In the genomic region with DNA sequence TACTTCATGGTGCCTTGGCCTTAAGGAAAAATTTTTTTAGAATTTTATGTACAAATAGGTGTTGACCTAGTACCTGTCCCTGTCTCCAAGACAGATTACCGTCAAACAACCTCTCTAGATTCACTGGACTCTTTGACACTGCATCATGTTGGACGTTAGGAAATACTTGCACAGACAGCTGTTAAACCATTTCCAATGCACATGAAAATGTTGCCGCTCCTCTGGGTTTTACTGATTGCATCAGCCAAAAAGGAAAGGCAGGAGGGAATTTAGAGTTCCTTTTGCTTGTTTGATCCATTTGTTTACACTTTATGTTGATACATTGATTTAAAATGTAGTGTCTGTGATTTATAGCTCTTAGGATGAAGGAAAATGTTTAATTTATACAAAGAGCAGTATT, we compare ENCODE assay signal across 28 cellular contexts.
"Had no signal": no experiment of that assay in that cellular context is flagged by ENCODE, and none has a peak within 500 bp of the region (broad histone marks: within the 10 kb centered on the region; RNA-seq: fewer than 3 reads in every experiment).

No MANE protein-coding gene starts in this region.

- H3K4me1 ChIP-seq: stomach, testis, thyroid gland, tibial artery, tibial nerve, upper lobe of right lung, vagina had no signal

- H3K4me1 Mint-ChIP-seq: stimulated activated memory B cell treated with anti-CD40 and anti-IgM and Interleukin-4, amounts not matched to agents 10 μg/mL and 1 μg/mL and 100 μg/mL, for 72 hours had no signal

- ATAC-seq: stimulated activated effector memory CD8-positive, alpha-beta T cell treated with anti-CD3 and anti-CD28 coated beads, Interleukin-12 subunit alpha, Interleukin-12 subunit beta, amount 100 ng/mL, for 72 hours; stimulated activated memory B cell treated with anti-CD40 and anti-IgM and Interleukin-4, amounts not matched to agents 10 μg/mL and 1 μg/mL and 100 μg/mL, for 72 hours; stimulated activated naive B cell treated with anti-CD40 and anti-IgM and Interleukin-4, amounts not matched to agents 10 μg/mL and 1 μg/mL and 100 μg/mL, for 72 hours; stimulated activated naive CD8-positive, alpha-beta T cell treated with anti-CD3 and anti-CD28 coated beads, Interleukin-15, amount 100 ng/mL, for 72 hours; stimulated activated naive CD8-positive, alpha-beta T cell treated with anti-CD3 and anti-CD28 coated beads, Interleukin-15, Interleukin-2, amounts not matched to agents 100 U/mL and 50 U/mL, for 24 hours; upper lobe of right lung had no signal

- H3K27me3 Mint-ChIP-seq: stimulated activated memory B cell treated with anti-CD40 and anti-IgM and Interleukin-4, amounts not matched to agents 10 μg/mL and 1 μg/mL and 100 μg/mL, for 72 hours; stimulated activated naive B cell treated with anti-CD40 and anti-IgM and Interleukin-4, amounts not matched to agents 10 μg/mL and 1 μg/mL and 100 μg/mL, for 72 hours; stimulated activated naive CD8-positive, alpha-beta T cell treated with anti-CD3 and anti-CD28 coated beads, Interleukin-15, amount 100 ng/mL, for 72 hours; stimulated activated naive CD8-positive, alpha-beta T cell treated with anti-CD3 and anti-CD28 coated beads, Interleukin-15, Interleukin-2, amounts not matched to agents 100 ng/mL and 50 ng/mL, for 24 hours had no signal

- H3K27ac ChIP-seq: stomach, suprapubic skin, testis, thoracic aorta, thyroid gland, tibial artery, tibial nerve, transverse colon, upper lobe of left lung, upper lobe of right lung, vagina had no signal

- H3K4me3 ChIP-seq: stomach, suprapubic skin, testis, thoracic aorta, thyroid gland, tibial artery, tibial nerve, transverse colon, upper lobe of left lung, upper lobe of right lung, vagina had no signal

- DNase-seq: stimulated activated CD4-positive, alpha-beta T cell treated with anti-CD3 and anti-CD28 coated beads, Interleukin-2, amount 100 ng/mL, for 24 hours; stimulated activated CD4-positive, alpha-beta T cell treated with anti-CD3 and anti-CD28 coated beads, Interleukin-2, amount 100 ng/mL, for 48 hours; stimulated activated CD4-positive, alpha-beta T cell treated with anti-CD3 and anti-CD28 coated beads, Interleukin-4, amount 100 ng/mL, for 1 hour; stimulated activated CD4-positive, alpha-beta T cell treated with anti-CD3 and anti-CD28 coated beads, Interleukin-4, amount 100 ng/mL, for 24 hours; stimulated activated CD4-positive, alpha-beta T cell treated with anti-CD3 and anti-CD28 coated beads, Interleukin-4, amount 100 ng/mL, for 4 hours; stimulated activated CD8-positive, alpha-beta memory T cell treated with anti-CD3 and anti-CD28 coated beads, Interleukin-4, amount 100 ng/mL, for 48 hours; stimulated activated naive B cell treated with anti-CD40 and anti-IgM and Interleukin-4, amounts not matched to agents 10 μg/mL and 1 μg/mL and 100 μg/mL, for 72 hours; stimulated activated naive CD4-positive, alpha-beta T cell; stimulated activated naive CD4-positive, alpha-beta T cell treated with Interleukin-2 at 50 U/mL for 16 hours; stimulated activated naive CD8-positive, alpha-beta T cell treated with anti-CD3 and anti-CD28 coated beads, Interleukin-15, amount 100 ng/mL, for 72 hours; stimulated activated naive CD8-positive, alpha-beta T cell treated with anti-CD3 and anti-CD28 coated beads, Interleukin-15, Interleukin-2, amounts not matched to agents 100 U/mL and 50 U/mL, for 24 hours; stomach; substantia nigra; testis; thyroid gland; tibial artery; transverse colon; trophoblast cell; upper lobe of left lung; upper lobe of right lung had no signal

- H3K27ac Mint-ChIP-seq: stimulated activated effector memory CD8-positive, alpha-beta T cell treated with anti-CD3 and anti-CD28 coated beads, Interleukin-12 subunit alpha, Interleukin-12 subunit beta, amount 100 ng/mL, for 72 hours; stimulated activated memory B cell treated with anti-CD40 and anti-IgM and Interleukin-4, amounts not matched to agents 10 μg/mL and 1 μg/mL and 100 μg/mL, for 72 hours; stimulated activated naive B cell treated with anti-CD40 and anti-IgM and Interleukin-4, amounts not matched to agents 10 μg/mL and 1 μg/mL and 100 μg/mL, for 72 hours; stimulated activated naive CD8-positive, alpha-beta T cell treated with anti-CD3 and anti-CD28 coated beads, Interleukin-15, amount 100 ng/mL, for 72 hours; stimulated activated naive CD8-positive, alpha-beta T cell treated with anti-CD3 and anti-CD28 coated beads, Interleukin-15, Interleukin-2, amounts not matched to agents 100 ng/mL and 50 ng/mL, for 24 hours had no signal

- H3K27me3 ChIP-seq: stomach, suprapubic skin, testis, thyroid gland, tibial artery, tibial nerve, transverse colon, upper lobe of left lung, upper lobe of right lung, vagina had no signal

- H3K9me3 ChIP-seq: stomach, suprapubic skin, testis, thoracic aorta, thyroid gland, tibial artery, tibial nerve, transverse colon, upper lobe of left lung, upper lobe of right lung, vagina had no signal

- FAIRE-seq: urothelium cell line had no signal

- H3K9me3 Mint-ChIP-seq: stimulated activated effector memory CD8-positive, alpha-beta T cell treated with anti-CD3 and anti-CD28 coated beads, Interleukin-12 subunit alpha, Interleukin-12 subunit beta, amount 100 ng/mL, for 72 hours; stimulated activated memory B cell treated with anti-CD40 and anti-IgM and Interleukin-4, amounts not matched to agents 10 μg/mL and 1 μg/mL and 100 μg/mL, for 72 hours; stimulated activated naive CD8-positive, alpha-beta T cell treated with anti-CD3 and anti-CD28 coated beads, Interleukin-15, Interleukin-2, amounts not matched to agents 100 ng/mL and 50 ng/mL, for 24 hours had no signal

- H3K4me3 Mint-ChIP-seq: stimulated activated effector memory CD8-positive, alpha-beta T cell treated with anti-CD3 and anti-CD28 coated beads, Interleukin-12 subunit alpha, Interleukin-12 subunit beta, amount 100 ng/mL, for 72 hours; stimulated activated memory B cell treated with anti-CD40 and anti-IgM and Interleukin-4, amounts not matched to agents 10 μg/mL and 1 μg/mL and 100 μg/mL, for 72 hours; stimulated activated naive B cell treated with anti-CD40 and anti-IgM and Interleukin-4, amounts not matched to agents 10 μg/mL and 1 μg/mL and 100 μg/mL, for 72 hours; stimulated activated naive CD8-positive, alpha-beta T cell treated with anti-CD3 and anti-CD28 coated beads, Interleukin-15, amount 100 ng/mL, for 72 hours; stimulated activated naive CD8-positive, alpha-beta T cell treated with anti-CD3 and anti-CD28 coated beads, Interleukin-15, Interleukin-2, amounts not matched to agents 100 ng/mL and 50 ng/mL, for 24 hours had no signal
